Comparison of ENCODE assay signal across 9 cellular contexts in the genomic region with DNA sequence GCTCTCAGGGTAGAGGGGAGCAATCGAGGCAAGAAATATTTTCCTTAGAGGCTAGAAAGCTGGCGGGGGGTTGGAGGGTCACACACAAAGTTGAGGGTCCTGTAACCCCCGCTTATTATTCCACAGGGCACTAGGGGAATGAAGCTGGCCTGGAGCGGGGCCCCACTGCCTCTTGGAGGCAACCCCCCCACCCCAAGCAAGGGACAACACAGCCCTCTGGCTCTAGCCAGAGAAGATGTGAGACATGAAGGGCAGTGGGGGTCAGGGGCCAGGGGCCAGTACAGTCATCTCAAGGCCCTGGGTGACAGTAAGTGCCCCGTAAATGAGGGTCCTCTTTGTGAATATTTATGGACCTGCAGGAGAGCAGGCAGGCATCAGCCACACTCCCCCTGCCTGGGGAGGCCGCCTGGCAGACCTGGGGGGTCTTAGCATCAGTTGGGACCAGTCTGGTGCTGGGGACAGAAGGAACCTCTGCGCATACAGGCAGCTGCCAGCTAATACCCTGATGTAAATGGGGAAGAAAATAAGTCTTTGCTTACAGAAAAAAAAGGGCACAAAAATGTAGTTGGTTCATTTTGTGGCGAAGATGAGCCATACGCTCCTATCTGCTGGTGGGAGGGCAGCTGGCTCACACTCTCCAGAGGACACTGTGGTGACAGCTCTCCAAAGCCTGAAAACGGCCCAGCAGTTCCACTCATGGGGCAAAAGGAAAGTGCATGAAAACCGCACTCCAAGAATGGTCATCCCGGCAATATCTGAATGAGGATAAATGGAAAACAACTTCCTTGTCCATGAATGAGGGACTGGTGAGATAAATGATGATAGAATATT. TPM values are rescaled to one million over a fixed set of nuclear protein-coding genes. Genes with fewer than 3 reads are reported as not detected.
A peak's percentile ranks its signal among the peaks of the same experiment; 100 is the strongest.
DNase-seq lines count a peak whose midpoint lies in the region; ATAC-seq and TF ChIP-seq lines count a peak whose summit lies in the region.
"Had no signal": no experiment of that assay in that cellular context is flagged by ENCODE, and none has a peak within 500 bp of the region (broad histone marks: within the 10 kb centered on the region; RNA-seq: fewer than 3 reads in every experiment).

No MANE protein-coding gene starts in this region.

- H2AFZ ChIP-seq in neural progenitor cell (replicated peaks), result no peak overlapping the region
- H2AFZ ChIP-seq in mammary epithelial cell (ENCODE audit: low read depth, low read length), result no peak overlapping the region

- H3K36me3 Mint-ChIP-seq in activated naive CD8-positive, alpha-beta T cell treated with anti-CD3 and anti-CD28 coated beads, Interleukin-2, amount 10 ng/mL, durations not matched to agents 7 days and 5 days, result peaks cover 4% of the 10 kb centered on the region
- H3K36me3 Mint-ChIP-seq in neural progenitor cell, result no peaks in the 10 kb centered on the region

- dilution Hi-C loops in mammary epithelial cell (cut with HindIII; ENCODE audit: low sequenced_read_pairs), result loop anchor here (5.0 kb wide), 1 partner anchor 46 kb away; no protein-coding TSS in a partner anchor

- 86% methylated on average over 11 of the region's 12 CpGs for WGBS in mammary epithelial cell (ENCODE audit: low coverage, missing lambda C conversion rate)

- no peak for TF ChIP-seq CTCF in HEK293 (tag by site-specific recombination; IDR thresholded peaks at IDR 0.05)
- TF ChIP-seq CTCF in neural progenitor cell (IDR thresholded peaks at IDR 0.05), result no peak
- no peak for TF ChIP-seq CTCF in mammary epithelial cell (conservative IDR thresholded peaks at IDR 0.05 in 1 of 2, IDR thresholded peaks at IDR 0.05 in 1 of 2; ENCODE audit: extremely low read depth in 1 of 2, insufficient read depth in 1 of 2, low read depth in 1 of 2, low read length in 2 of 2)
- TF ChIP-seq CTCF in WERI-Rb-1 (IDR thresholded peaks at IDR 0.05; ENCODE audit: low read depth, low read length), result no peak

- H3K27ac ChIP-seq in BLaER1 (peak overlapping the region; percentile 54; the same call in 1 of the 2 replicates), HEK293 (ENCODE audit: extremely low read depth, low read depth, low read length) (no peak overlapping the region), neural progenitor cell (no peak overlapping the region), mammary epithelial cell (ENCODE audit: insufficient read depth, low read depth, low read length) (no peak overlapping the region), WERI-Rb-1 (no peak overlapping the region)

- POLR2A ChIA-PET in HEK293 (lab: Yijun Ruan, JAX), result interaction anchor here (0.7 kb wide), 1 partner anchor 200 kb away, joined by 3 read pairs; no protein-coding TSS in a partner anchor
- POLR2A ChIA-PET in activated naive CD8-positive, alpha-beta T cell treated with anti-CD3 and anti-CD28 coated beads, Interleukin-2, amount 10 ng/mL, durations not matched to agents 7 days and 5 days (lab: Charles Lee), result no interaction called here

- H4K20me1 ChIP-seq in BLaER1, result no peaks in the 10 kb centered on the region
- no peaks in the 10 kb centered on the region for H4K20me1 ChIP-seq in neural progenitor cell (ENCODE audit: low read depth)
- H4K20me1 ChIP-seq in mammary epithelial cell (ENCODE audit: insufficient read depth, low read length), result no peaks in the 10 kb centered on the region

- peak overlapping the region; percentile 49 for H3K4me3 Mint-ChIP-seq in activated naive CD8-positive, alpha-beta T cell treated with anti-CD3 and anti-CD28 coated beads, Interleukin-2, amount 10 ng/mL, durations not matched to agents 7 days and 5 days
- H3K4me3 Mint-ChIP-seq in neural progenitor cell, result no peak overlapping the region

- no peak for DNase-seq in activated naive CD8-positive, alpha-beta T cell treated with anti-CD3 and anti-CD28 coated beads, Interleukin-2, amount 10 ng/mL, durations not matched to agents 7 days and 5 days
- no peak for DNase-seq in neural progenitor cell (ENCODE audit: low spot score)
- no peak for DNase-seq in mammary epithelial cell
- no peak for DNase-seq in WERI-Rb-1
- DNase-seq: GF-D8 had no signal

- intact Hi-C loops in mammary epithelial cell (cut with micrococcal nuclease), result no loop called here

- H3K36me3 ChIP-seq in BLaER1, result 0 out of 2 replicates have a peak, but pooled peaks cover 9% of the 10 kb centered on the region
- H3K36me3 ChIP-seq in HEK293 (ENCODE audit: control insufficient read depth in 2 of 2, insufficient read depth in 1 of 2, low read length in 2 of 2), result peaks cover 0 to 8% of the 10 kb centered on the region in 2 experiments; a peak in 1 of 3 replicates
- no peaks in the 10 kb centered on the region for H3K36me3 ChIP-seq in neural progenitor cell
- H3K36me3 ChIP-seq in mammary epithelial cell (ENCODE audit: insufficient read depth, low read length), result no peaks in the 10 kb centered on the region
- H3K36me3 ChIP-seq in WERI-Rb-1, result no peaks in the 10 kb centered on the region

- H3K79me2 ChIP-seq in neural progenitor cell (ENCODE audit: low read depth) (no peaks in the 10 kb centered on the region), mammary epithelial cell (ENCODE audit: insufficient read depth, low read length) (no peaks in the 10 kb centered on the region)

- peak overlapping the region; percentile 72 for H3K27ac Mint-ChIP-seq in activated naive CD8-positive, alpha-beta T cell treated with anti-CD3 and anti-CD28 coated beads, Interleukin-2, amount 10 ng/mL, durations not matched to agents 7 days and 5 days
- H3K27ac Mint-ChIP-seq in neural progenitor cell, result peak overlapping the region; percentile 75

- no peaks in the 10 kb centered on the region for H3K27me3 ChIP-seq in BLaER1
- H3K27me3 ChIP-seq in neural progenitor cell, result no peaks in the 10 kb centered on the region
- no peaks in the 10 kb centered on the region for H3K27me3 ChIP-seq in mammary epithelial cell (ENCODE audit: insufficient read depth, low read length)
- no peaks in the 10 kb centered on the region for H3K27me3 ChIP-seq in WERI-Rb-1 (ENCODE audit: insufficient read depth, low read depth, severe bottlenecking)

- H3K9ac ChIP-seq in BLaER1 (peak overlapping the region; percentile 46; the same call in 1 of the 2 replicates), neural progenitor cell (no peak overlapping the region), mammary epithelial cell (ENCODE audit: insufficient read depth, low read length) (no peak overlapping the region)

- no TSS peak for BruUV-seq in mammary epithelial cell (replicated peaks; lab: Mats Ljungman, UMichigan)

- H3K4me3 ChIP-seq in BLaER1, result no peak overlapping the region
- H3K4me3 ChIP-seq in HEK293 (ENCODE audit: low read depth, low read length), result no peak overlapping the region
- H3K4me3 ChIP-seq in neural progenitor cell, result no peak overlapping the region
- no peak overlapping the region for H3K4me3 ChIP-seq in mammary epithelial cell (replicated peaks in 1 of 3; ENCODE audit: insufficient read depth in 1 of 3, low read depth in 2 of 3, low read length in 3 of 3)
- no peak overlapping the region for H3K4me3 ChIP-seq in WERI-Rb-1 (ENCODE audit: low read depth, low read length)

- peaks cover 62% of the 10 kb centered on the region for H3K4me1 ChIP-seq in BLaER1
- H3K4me1 ChIP-seq in HEK293 (ENCODE audit: control insufficient read depth, insufficient read depth, low read length), result no peaks in the 10 kb centered on the region
- H3K4me1 ChIP-seq in neural progenitor cell, result peaks cover 21% of the 10 kb centered on the region
- H3K4me1 ChIP-seq in mammary epithelial cell (ENCODE audit: insufficient read depth, low read length), result no peaks in the 10 kb centered on the region

- peaks cover 6% of the 10 kb centered on the region; the same call in 1 of the 2 replicates for H3K9me3 ChIP-seq in BLaER1
- H3K9me3 ChIP-seq in HEK293 (ENCODE audit: control insufficient read depth, insufficient read depth, low read depth, low read length), result no peaks in the 10 kb centered on the region
- no peaks in the 10 kb centered on the region for H3K9me3 ChIP-seq in neural progenitor cell (ENCODE audit: low read depth)
- no peaks in the 10 kb centered on the region for H3K9me3 ChIP-seq in mammary epithelial cell (replicated peaks; ENCODE audit: insufficient read depth, low read length)
- H3K9me3 ChIP-seq in WERI-Rb-1 (ENCODE audit: severe bottlenecking), result no peaks in the 10 kb centered on the region

- peaks cover 20% of the 10 kb centered on the region for H3K4me1 Mint-ChIP-seq in activated naive CD8-positive, alpha-beta T cell treated with anti-CD3 and anti-CD28 coated beads, Interleukin-2, amount 10 ng/mL, durations not matched to agents 7 days and 5 days
- peaks cover 48% of the 10 kb centered on the region for H3K4me1 Mint-ChIP-seq in neural progenitor cell

- ATAC-seq in activated naive CD8-positive, alpha-beta T cell treated with anti-CD3 and anti-CD28 coated beads, Interleukin-2, amount 10 ng/mL, durations not matched to agents 7 days and 5 days (ENCODE audit: low read depth), result peak; percentile 25
- no peak for ATAC-seq in HG03095 (IDR thresholded peaks at IDR 0.05; ENCODE audit: unreplicated experiment)
- ATAC-seq in HG03045 (IDR thresholded peaks at IDR 0.05; ENCODE audit: unreplicated experiment), result no peak

- no peaks in the 10 kb centered on the region for H3K9me3 Mint-ChIP-seq in activated naive CD8-positive, alpha-beta T cell treated with anti-CD3 and anti-CD28 coated beads, Interleukin-2, amount 10 ng/mL, durations not matched to agents 7 days and 5 days
- no peaks in the 10 kb centered on the region for H3K9me3 Mint-ChIP-seq in neural progenitor cell

- H3K27me3 Mint-ChIP-seq in activated naive CD8-positive, alpha-beta T cell treated with anti-CD3 and anti-CD28 coated beads, Interleukin-2, amount 10 ng/mL, durations not matched to agents 7 days and 5 days, result no peaks in the 10 kb centered on the region
- peaks cover 14% of the 10 kb centered on the region for H3K27me3 Mint-ChIP-seq in neural progenitor cell (ENCODE audit: insufficient read depth, low read depth)

- H3F3A ChIP-seq in neural progenitor cell (ENCODE audit: low read depth), result peaks cover 3% of the 10 kb centered on the region

- in situ Hi-C loops in mammary epithelial cell (cut with MboI; ENCODE audit: low sequenced_read_pairs in 2 of 2), result no loop called here

- H3K4me2 ChIP-seq in BLaER1 (peak overlapping the region; percentile 51; the same call in 1 of the 2 replicates), neural progenitor cell (no peak overlapping the region), mammary epithelial cell (ENCODE audit: insufficient read depth, low read depth, low read length) (no peak overlapping the region)

- CTCF ChIA-PET in HEK293 (lab: Yijun Ruan, JAX) (interaction anchor here (0.6 to 1.8 kb wide), 4 partner anchors 11 to 352 kb away, joined by 3 to 6 read pairs (median 4); no protein-coding TSS in a partner anchor), mammary epithelial cell (lab: Charles Lee; ENCODE audit: low non-redundant PET) (no interaction called here)

RNA-seq across cellular contexts. Expression of a gene that starts 21.9 kb away (rescaled TPM):
- 1 to 10 TPM; 8.9 to 9.1 TPM for total RNA-seq in activated naive CD8-positive, alpha-beta T cell treated with anti-CD3 and anti-CD28 coated beads, Interleukin-2, amount 10 ng/mL, durations not matched to agents 7 days and 5 days
- total RNA-seq in neural progenitor cell (ENCODE audit: low replicate concordance) (4.0 and 5.0 TPM in 2 replicates), mammary epithelial cell (1 to 10 TPM; 4.2 to 6.9 TPM)
- 5.6 TPM for polyA plus RNA-seq in mammary epithelial cell
- 6.2 TPM for polyA minus RNA-seq in mammary epithelial cell

RNA-seq across cellular contexts. Expression of a gene that starts 42.7 kb away (rescaled TPM):
- 10 to 100 TPM; 75.8 TPM for total RNA-seq in activated naive CD8-positive, alpha-beta T cell treated with anti-CD3 and anti-CD28 coated beads, Interleukin-2, amount 10 ng/mL, durations not matched to agents 7 days and 5 days
- 41.3 and 105 TPM in 2 replicates for total RNA-seq in neural progenitor cell (ENCODE audit: low replicate concordance)
- total RNA-seq in mammary epithelial cell, result 100 to 1,000 TPM in 1 of 2 donors, 10 to 100 TPM in 1; 57.3 to 136 TPM
- 75.0 TPM for polyA plus RNA-seq in mammary epithelial cell
- polyA minus RNA-seq in mammary epithelial cell, result 115 TPM
